In the genomic region with DNA sequence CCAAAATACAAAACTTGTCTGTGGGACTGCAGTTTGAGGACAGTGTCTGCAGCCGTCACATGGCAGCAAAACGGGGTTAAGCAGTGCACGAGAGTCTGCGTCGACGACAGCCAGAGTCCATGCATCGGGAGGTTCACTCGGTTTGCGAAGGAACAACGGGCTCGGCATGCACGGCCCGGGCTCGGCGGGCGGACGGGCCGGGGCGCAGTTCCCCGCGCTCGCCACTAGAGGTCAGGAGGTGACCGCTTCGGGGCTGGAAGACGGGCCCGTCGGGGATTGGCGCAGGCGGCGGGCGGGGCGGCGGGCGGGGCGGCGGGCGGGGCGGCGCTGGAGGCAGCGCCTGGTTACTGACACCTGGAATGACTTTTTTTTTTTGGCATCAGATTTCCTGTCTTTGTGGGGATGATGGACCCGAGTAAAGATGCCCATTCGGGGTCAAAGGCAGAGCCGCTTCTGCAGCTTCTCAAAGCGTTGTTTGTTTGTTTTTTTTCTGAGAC, we compare ENCODE assay signal across 8 cellular contexts. TPM values are rescaled to one million over a fixed set of nuclear protein-coding genes. Genes with fewer than 3 reads are reported as not detected.
DNase-seq lines count a peak whose midpoint lies in the region; ATAC-seq and TF ChIP-seq lines count a peak whose summit lies in the region.

No MANE protein-coding gene starts in this region.

- no peaks in the 10 kb centered on the region for H3K27me3 ChIP-seq in BE2C
- H3K27me3 ChIP-seq in GM23338 (ENCODE audit: insufficient read depth) = no peaks in the 10 kb centered on the region; the same call in none of the 2 replicates

- peaks cover 6% of the 10 kb centered on the region; the same call in 1 of the 3 replicates for H3K36me3 Mint-ChIP-seq in GM23338 (ENCODE audit: low read depth)
- no peaks in the 10 kb centered on the region for H3K36me3 Mint-ChIP-seq in activated CD4-positive, alpha-beta T cell treated with anti-CD3 and anti-CD28 coated beads for 36 hours (ENCODE audit: low read depth)
- H3K36me3 Mint-ChIP-seq in central memory CD8-positive, alpha-beta T cell (ENCODE audit: insufficient read depth) = no peaks in the 10 kb centered on the region

- no peaks in the 10 kb centered on the region for H3K4me1 Mint-ChIP-seq in GM23338
- no peaks in the 10 kb centered on the region for H3K4me1 Mint-ChIP-seq in activated CD4-positive, alpha-beta T cell treated with anti-CD3 and anti-CD28 coated beads for 36 hours
- no peaks in the 10 kb centered on the region for H3K4me1 Mint-ChIP-seq in central memory CD8-positive, alpha-beta T cell

- peak overlapping the region; percentile 27; the same call in 1 of the 2 replicates for H3K4me2 ChIP-seq in GM23338

- H3K9me3 Mint-ChIP-seq in GM23338 = peaks cover 8% of the 10 kb centered on the region
- no peaks in the 10 kb centered on the region for H3K9me3 Mint-ChIP-seq in activated CD4-positive, alpha-beta T cell treated with anti-CD3 and anti-CD28 coated beads for 36 hours (ENCODE audit: low read depth)
- no peaks in the 10 kb centered on the region for H3K9me3 Mint-ChIP-seq in central memory CD8-positive, alpha-beta T cell

- no peaks in the 10 kb centered on the region for H3K9me2 ChIP-seq in GM23338 (ENCODE audit: insufficient read depth)

- H3K27ac Mint-ChIP-seq in GM23338 = no peak overlapping the region
- H3K27ac Mint-ChIP-seq in activated CD4-positive, alpha-beta T cell treated with anti-CD3 and anti-CD28 coated beads for 36 hours = no peak overlapping the region
- peak overlapping the region; percentile 72 for H3K27ac Mint-ChIP-seq in central memory CD8-positive, alpha-beta T cell (ENCODE audit: low read depth)

- intact Hi-C loops in activated CD4-positive, alpha-beta T cell treated with anti-CD3 and anti-CD28 coated beads for 36 hours (cut with DNase I, micrococcal nuclease) = loop anchor here in 1 of 2 experiments (2.0 to 5.0 kb wide), 5 partner anchors 243 to 853 kb away; partner anchors contain the start of genes GEMIN4 and TIMM22

- no peaks in the 10 kb centered on the region for H4K20me1 ChIP-seq in GM23338 (replicated peaks; ENCODE audit: insufficient read depth)

- no peak overlapping the region for H2AFZ ChIP-seq in GM23338

- DNase-seq in BE2C (peak; percentile 78), GM23338 (ENCODE audit: low spot score) (peak; percentile 82), NCI-H2171 (lab: John Stamatoyannopoulos, UW) (peak; percentile 83), left lobe of liver (ENCODE audit: low spot score) (peak; percentile 88)
- DNase-seq in activated CD4-positive, alpha-beta T cell treated with anti-CD3 and anti-CD28 coated beads for 36 hours = peak; percentile 93
- peak; percentile 77 to 88 for DNase-seq in central memory CD8-positive, alpha-beta T cell (ENCODE audit: low spot score in 2 of 2)
- peak; percentile 74 for DNase-seq in stimulated activated CD4-positive, alpha-beta T cell treated with anti-CD3 and anti-CD28 coated beads, Interleukin-2, amount 100 ng/mL, for 4 hours (ENCODE audit: low read depth)

- CTCF ChIA-PET in activated CD4-positive, alpha-beta T cell treated with anti-CD3 and anti-CD28 coated beads for 36 hours (lab: Charles Lee) = no interaction called here

- H3F3A ChIP-seq in GM23338 (replicated peaks; ENCODE audit: low read depth) = no peaks in the 10 kb centered on the region

- ATAC-seq in GM23338 = peak; percentile 85
- ATAC-seq in activated CD4-positive, alpha-beta T cell treated with anti-CD3 and anti-CD28 coated beads for 36 hours = peak; percentile 87
- ATAC-seq in central memory CD8-positive, alpha-beta T cell (replicated peaks; ENCODE audit: extremely low read depth, poor library complexity, severe bottlenecking) = peak; percentile 82
- ATAC-seq in left lobe of liver = peak; percentile 97
- ATAC-seq in GM18517 (IDR thresholded peaks at IDR 0.05; ENCODE audit: unreplicated experiment) = no peak

- H3K27ac ChIP-seq in GM23338 (ENCODE audit: low read depth) = no peak overlapping the region

- H3K27me3 Mint-ChIP-seq in GM23338 (ENCODE audit: insufficient read depth, low read depth, poor library complexity) = peaks cover 25% of the 10 kb centered on the region
- no peaks in the 10 kb centered on the region for H3K27me3 Mint-ChIP-seq in activated CD4-positive, alpha-beta T cell treated with anti-CD3 and anti-CD28 coated beads for 36 hours
- peaks cover 13% of the 10 kb centered on the region for H3K27me3 Mint-ChIP-seq in central memory CD8-positive, alpha-beta T cell

- H3K36me3 ChIP-seq in BE2C (no peaks in the 10 kb centered on the region), GM23338 (ENCODE audit: insufficient read depth) (no peaks in the 10 kb centered on the region)

- POLR2A ChIA-PET in activated CD4-positive, alpha-beta T cell treated with anti-CD3 and anti-CD28 coated beads for 36 hours (lab: Charles Lee) = no interaction called here

- H3K4me1 ChIP-seq in BE2C = no peaks in the 10 kb centered on the region
- peaks cover 3% of the 10 kb centered on the region; the same call in 1 of the 2 replicates for H3K4me1 ChIP-seq in GM23338 (ENCODE audit: insufficient read depth)

- no peaks in the 10 kb centered on the region for H3K9me3 ChIP-seq in BE2C

- no peaks in the 10 kb centered on the region for H3K79me2 ChIP-seq in GM23338 (replicated peaks; ENCODE audit: insufficient read depth)

- TF ChIP-seq CTCF in BE2C (IDR thresholded peaks at IDR 0.05; ENCODE audit: low read depth, low read length) (peak; percentile 48), GM23338 (conservative IDR thresholded peaks at IDR 0.05; ENCODE audit: low read depth in 2 of 2) (peak; percentile 61 to 89)

- no peak overlapping the region for H3K4me3 Mint-ChIP-seq in GM23338
- H3K4me3 Mint-ChIP-seq in activated CD4-positive, alpha-beta T cell treated with anti-CD3 and anti-CD28 coated beads for 36 hours = no peak overlapping the region
- H3K4me3 Mint-ChIP-seq in central memory CD8-positive, alpha-beta T cell = peak overlapping the region; percentile 18

- H3K4me3 ChIP-seq in BE2C (ENCODE audit: low read depth, low read length) = no peak overlapping the region
- no peak overlapping the region for H3K4me3 ChIP-seq in GM23338

TF ChIP-seq in GM23338, 12 proteins besides CTCF, POLR2A, EP300 and RAD21:
- peak; percentile 29; the same call in 1 of the 2 replicates for TF ChIP-seq POLR2AphosphoS5 (IDR thresholded peaks at IDR 0.05; ENCODE audit: low read depth)
- no peak; the same call in 1 of the 2 replicates for TF ChIP-seq CREB1 (CRISPR knock-in tag; IDR thresholded peaks at IDR 0.05; ENCODE audit: low read depth)
- TF ChIP-seq JUNB (IDR thresholded peaks at IDR 0.05; ENCODE audit: unreplicated experiment) = no peak
- TF ChIP-seq STAT1 (IDR thresholded peaks at IDR 0.05; ENCODE audit: unreplicated experiment) = no peak
- TF ChIP-seq EZH2 (IDR thresholded peaks at IDR 0.05; ENCODE audit: low read depth, unreplicated experiment) = no peak

RNA-seq across cellular contexts. Expression of gene SCGB1C2, which starts 6.5 kb away (rescaled TPM):
- not detected for polyA plus RNA-seq in BE2C (2012; ENCODE audit: insufficient read depth, insufficient read length, low read depth)
- not detected in 2 replicates for total RNA-seq in GM23338 (2014; rRNA removed; shearing (Covaris generic))
- not detected in 2 replicates for polyA plus RNA-seq in GM23338 (2016; fragmentation: Nextera tagmentation; extraction: Ambion mirVana)
- total RNA-seq in activated CD4-positive, alpha-beta T cell treated with anti-CD3 and anti-CD28 coated beads for 36 hours = not detected
- total RNA-seq in left lobe of liver = not detected

RNA-seq across cellular contexts. Expression of gene DOC2B, which starts 37.6 kb away (rescaled TPM):
- polyA plus RNA-seq in BE2C (2012; ENCODE audit: insufficient read depth, insufficient read length, low read depth) = 4.0 TPM
- 2.4 and 3.8 TPM in 2 replicates for total RNA-seq in GM23338 (2014; rRNA removed; shearing (Covaris generic))
- polyA plus RNA-seq in GM23338 (2016; fragmentation: Nextera tagmentation; extraction: Ambion mirVana) = 0.42 and 0.66 TPM in 2 replicates
- under 1 TPM; 0.04 to 0.27 TPM for total RNA-seq in activated CD4-positive, alpha-beta T cell treated with anti-CD3 and anti-CD28 coated beads for 36 hours
- 0.68 TPM for total RNA-seq in left lobe of liver
